Comparison of ENCODE assay signal across 12 cellular contexts in the genomic region with DNA sequence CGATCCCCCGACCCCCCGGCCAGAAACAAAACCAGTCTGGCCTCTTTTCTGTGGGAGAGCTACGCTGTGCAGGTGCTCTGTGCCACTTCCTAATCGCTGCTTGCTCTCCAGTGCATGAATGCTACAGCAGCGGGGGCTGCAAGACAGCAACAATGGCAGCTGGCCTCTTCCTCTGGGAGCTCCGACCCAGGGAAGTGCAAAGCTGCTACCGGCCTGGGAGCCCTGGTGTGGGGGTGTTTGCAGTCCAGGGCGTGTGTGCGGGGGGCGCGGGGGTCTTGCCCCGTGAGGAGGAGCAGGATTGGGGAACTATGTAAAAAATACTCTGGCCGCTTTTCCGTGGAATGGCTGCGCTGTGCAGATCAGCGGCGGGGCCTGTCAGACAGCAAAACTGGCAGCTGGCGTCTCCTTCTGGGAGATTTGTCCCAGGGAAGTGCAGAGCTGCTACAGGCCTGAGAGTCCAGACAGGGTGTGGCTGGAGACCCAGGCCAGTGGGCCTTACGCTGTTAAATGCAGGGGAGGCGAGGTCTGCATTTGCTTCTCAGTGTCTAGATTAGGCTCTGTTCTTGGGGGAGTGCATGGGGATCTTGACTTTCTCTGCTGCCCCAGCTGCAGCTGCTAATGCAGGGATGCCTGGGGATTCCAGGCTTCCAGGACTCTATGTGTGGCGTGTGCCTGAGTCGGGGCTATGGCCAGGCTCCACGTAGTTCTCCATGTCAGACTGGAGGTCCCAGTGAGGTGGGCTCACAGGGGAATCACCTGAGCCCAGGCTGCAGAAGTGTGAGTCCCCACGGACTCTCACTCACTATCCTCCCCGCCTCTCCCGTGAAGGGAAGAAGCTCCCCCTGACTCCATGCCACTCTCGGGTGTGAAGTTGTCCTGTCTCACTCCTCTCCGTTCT.
DNase-seq lines count a peak whose midpoint lies in the region; ATAC-seq, FAIRE-seq and TF ChIP-seq lines count a peak whose summit lies in the region.
"Had no signal": no experiment of that assay in that cellular context is flagged by ENCODE, and none has a peak within 500 bp of the region (broad histone marks: within the 10 kb centered on the region; RNA-seq: fewer than 3 reads in every experiment).

No MANE protein-coding gene starts in this region.

- H3K9me3 ChIP-seq in HUES6 (ENCODE audit: control insufficient read depth, insufficient read depth, low read depth, low read length) (no peaks in the 10 kb centered on the region), kidney (ENCODE audit: control insufficient read depth in 1 of 2, low read length in 2 of 2) (no peaks in the 10 kb centered on the region), spleen (peaks cover 0 to 11% (median 5%) of the 10 kb centered on the region in 8 donors)

- no peak for TF ChIP-seq POLR2A in spleen (IDR thresholded peaks at IDR 0.05)

- H3K36me3 ChIP-seq in HUES6 (ENCODE audit: control insufficient read depth, insufficient read depth, low read length) (no peaks in the 10 kb centered on the region), kidney (ENCODE audit: control insufficient read depth in 1 of 2, insufficient read depth in 2 of 2, low read length in 2 of 2) (no peaks in the 10 kb centered on the region), spleen (no peaks in the 10 kb centered on the region)

- TF ChIP-seq CTCF in kidney (IDR thresholded peaks at IDR 0.05; ENCODE audit: borderline replicate concordance, extremely low read depth, insufficient read depth), result no peak
- TF ChIP-seq CTCF in spleen (IDR thresholded peaks at IDR 0.05 in 8 of 11, conservative IDR thresholded peaks at IDR 0.05 in 3 of 11), result no peak

- intact Hi-C loops in kidney (cut with DNase I) (no loop called here), spleen (cut with DNase I; ENCODE audit: low total_unique reads) (no loop called here)

- H3K27ac ChIP-seq in HUES6 (ENCODE audit: low read depth, low read length) (0 out of 2 replicates have a peak overlapping the region, but pooled peaks have one; percentile 29), kidney (ENCODE audit: low read depth in 2 of 2, low read length in 2 of 2) (no peak overlapping the region), spleen (no peak overlapping the region)
- H3K27ac ChIP-seq: psoas muscle had no signal

- no peak overlapping the region for H3K9ac ChIP-seq in HUES6 (ENCODE audit: low read length)
- no peak overlapping the region for H3K9ac ChIP-seq in kidney (ENCODE audit: low read length in 2 of 2)

- no peaks in the 10 kb centered on the region for H3K27me3 ChIP-seq in HUES6 (ENCODE audit: control insufficient read depth, insufficient read depth, low read length)
- no peaks in the 10 kb centered on the region for H3K27me3 ChIP-seq in spleen (replicated peaks in 1 of 7)

- H3K4me1 ChIP-seq in HUES6 (ENCODE audit: control insufficient read depth, insufficient read depth, low read length) (peaks cover 6% of the 10 kb centered on the region; the same call in 1 of the 2 replicates), kidney (ENCODE audit: control insufficient read depth in 1 of 2, insufficient read depth in 1 of 2, low read depth in 1 of 2, low read length in 2 of 2) (no peaks in the 10 kb centered on the region), spleen (no peaks in the 10 kb centered on the region)
- H3K4me1 ChIP-seq: psoas muscle had no signal

- WGBS in spleen, 5 donors, result 71 to 93% (median 79%) methylated on average over 27 to 29 of the region's 29 CpGs

- DNase-seq in NCI-H524 (lab: John Stamatoyannopoulos, UW), result peak; percentile 2 to 64
- DNase-seq in kidney, result peak; percentile 67
- DNase-seq in spleen, result peak; percentile 63
- DNase-seq in pons (ENCODE audit: low spot score), result no peak
- DNase-seq: amniotic stem cell; CD4-positive, CD25-positive, alpha-beta regulatory T cell; cortex of kidney; NCI-H2227 treated with DMSO at 0.1 percent for 48 hours; psoas muscle had no signal

- no peak for FAIRE-seq in kidney (lab: Jason Lieb, UNC)

- ATAC-seq in HG03520 (IDR thresholded peaks at IDR 0.05; ENCODE audit: unreplicated experiment) (no peak), GM18519 (IDR thresholded peaks at IDR 0.05; ENCODE audit: low FRiP score, unreplicated experiment) (no peak)
- ATAC-seq: psoas muscle had no signal

- H3K4me3 ChIP-seq in HUES6 (ENCODE audit: low read depth, low read length) (peak overlapping the region; percentile 37; the same call in 1 of the 2 replicates), kidney (ENCODE audit: low read length in 2 of 2) (peak overlapping the region; percentile 10 to 36), spleen (no peak overlapping the region)
- H3K4me3 ChIP-seq: psoas muscle had no signal

Comparison
In these comparisons a context has a peak if more than half of its experiments do, and no peak if none do; other contexts are left out.
1. H3K4me3 ChIP-seq: peak in HUES6 (single experiment) and kidney (2 of 2); none in spleen (0 of 8).